14 cellular contexts compared by ENCODE assay signal in the genomic region with DNA sequence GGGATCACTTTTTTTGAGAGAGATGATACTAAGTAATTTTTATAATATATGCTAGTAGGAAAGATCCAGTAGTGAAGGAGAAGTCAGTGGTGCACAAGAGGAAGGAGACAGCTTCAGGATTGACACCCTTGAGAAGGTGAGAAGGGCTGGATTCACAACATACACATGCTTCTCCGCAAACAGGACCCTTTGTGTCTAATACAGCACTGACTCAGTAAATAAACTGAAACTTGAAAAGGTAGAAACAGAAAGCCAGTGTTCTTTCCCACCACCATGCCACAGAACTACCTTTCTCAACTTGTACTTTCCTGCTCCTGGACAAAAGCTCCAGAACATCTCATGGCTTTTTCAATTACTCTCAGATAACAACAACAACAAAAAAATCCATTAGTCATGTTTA.
DNase-seq lines count a peak whose midpoint lies in the region; ATAC-seq, FAIRE-seq and TF ChIP-seq lines count a peak whose summit lies in the region.
"Had no signal": no experiment of that assay in that cellular context is flagged by ENCODE, and none has a peak within 500 bp of the region (broad histone marks: within the 10 kb centered on the region; RNA-seq: fewer than 3 reads in every experiment).

No MANE protein-coding gene starts in this region.

- H2AFZ ChIP-seq in PC-9 (0 out of 2 replicates have a peak overlapping the region, but pooled peaks have one; percentile 13), keratinocyte (ENCODE audit: control insufficient read depth, low read length) (no peak overlapping the region)

- H3K36me3 ChIP-seq in PC-9 (ENCODE audit: low read depth) = no peaks in the 10 kb centered on the region
- H3K36me3 ChIP-seq in keratinocyte (ENCODE audit: control insufficient read depth in 2 of 2, extremely low read depth in 1 of 2, insufficient read depth in 2 of 2, low read length in 2 of 2) = no peaks in the 10 kb centered on the region

- no peak for TF ChIP-seq CTCF in PC-9 (conservative IDR thresholded peaks at IDR 0.05)
- no peak for TF ChIP-seq CTCF in keratinocyte (optimal IDR thresholded peaks at IDR 0.05 in 1 of 3, IDR thresholded peaks at IDR 0.05 in 1 of 3, conservative IDR thresholded peaks at IDR 0.05 in 1 of 3; ENCODE audit: extremely low read depth in 1 of 3, insufficient read depth in 2 of 3, low read length in 3 of 3)

- H3K79me2 ChIP-seq in PC-9 (ENCODE audit: low read depth) (no peaks in the 10 kb centered on the region), keratinocyte (ENCODE audit: control insufficient read depth, insufficient read depth, low read length) (no peaks in the 10 kb centered on the region)

- dilution Hi-C loops in keratinocyte (cut with MboI; ENCODE audit: extremely low pct_ligation_motif_present, low sequenced_read_pairs) = no loop called here

- H3F3A ChIP-seq in PC-9 (ENCODE audit: insufficient read depth, low read depth) = 0 out of 2 replicates have a peak, but pooled peaks cover 3% of the 10 kb centered on the region

- no peaks in the 10 kb centered on the region for H3K9me1 ChIP-seq in keratinocyte (ENCODE audit: control insufficient read depth, extremely low read depth, insufficient read depth, low read length)

- CTCF ChIA-PET in PC-9 (lab: Charles Lee) = no interaction called here

- no peak overlapping the region for H3K4me3 ChIP-seq in PC-9
- no peak overlapping the region for H3K4me3 ChIP-seq in keratinocyte (ENCODE audit: control insufficient read depth in 2 of 3, extremely low read depth in 1 of 3, insufficient read depth in 2 of 3, low read depth in 1 of 3, low read length in 3 of 3)
- H3K4me3 ChIP-seq: A549, GM12878 had no signal

- peaks cover 24% of the 10 kb centered on the region for H3K9me3 ChIP-seq in PC-9 (ENCODE audit: insufficient read depth, low read depth)
- peaks cover 4% of the 10 kb centered on the region for H3K9me3 ChIP-seq in keratinocyte (ENCODE audit: control insufficient read depth, low read depth, low read length)

- no peaks in the 10 kb centered on the region for H3K27me3 ChIP-seq in PC-9 (ENCODE audit: insufficient read depth, low read depth)
- H3K27me3 ChIP-seq in keratinocyte (ENCODE audit: control insufficient read depth, extremely low read depth, insufficient read depth, low read length) = no peaks in the 10 kb centered on the region

- BruUV-seq in PC-9 (replicated peaks; lab: Mats Ljungman, UMichigan) = no TSS peak

- FAIRE-seq in GM19239 (lab: Jason Lieb, UNC) = peak; percentile 11
- peak; percentile 41 for FAIRE-seq in keratinocyte (lab: Jason Lieb, UNC)
- FAIRE-seq: A549, GM12878, H54 had no signal

- H3K4me2 ChIP-seq in PC-9 (no peak overlapping the region), keratinocyte (ENCODE audit: control insufficient read depth, extremely low read depth, insufficient read depth, low read depth, low read length) (no peak overlapping the region)
- H3K4me2 ChIP-seq: A549, KMS-11 had no signal

- ATAC-seq in GM18511 (IDR thresholded peaks at IDR 0.05; ENCODE audit: unreplicated experiment) (peak; percentile 45), HG03095 (IDR thresholded peaks at IDR 0.05; ENCODE audit: unreplicated experiment) (no peak), HG02759 (IDR thresholded peaks at IDR 0.05; ENCODE audit: unreplicated experiment) (no peak)
- ATAC-seq: A549, GM12878, HCT116 had no signal

- H3K9me2 ChIP-seq in PC-9 (ENCODE audit: insufficient read depth) = no peaks in the 10 kb centered on the region

- intact Hi-C loops in PC-9 (cut with micrococcal nuclease; ENCODE audit: unreplicated experiment) = no loop called here

- H4K20me1 ChIP-seq in PC-9 (ENCODE audit: insufficient read depth) = no peaks in the 10 kb centered on the region
- no peaks in the 10 kb centered on the region for H4K20me1 ChIP-seq in keratinocyte (ENCODE audit: control insufficient read depth, extremely low read depth, insufficient read depth, low read length)

- H3K27ac ChIP-seq in PC-9 (no peak overlapping the region), keratinocyte (ENCODE audit: control insufficient read depth, insufficient read depth, low read length) (no peak overlapping the region)
- H3K27ac ChIP-seq: A549, KMS-11 had no signal

- no peak for DNase-seq in GM19239 (ENCODE audit: insufficient read length, low spot score)
- no peak for DNase-seq in PC-9
- no peak for DNase-seq in keratinocyte (ENCODE audit: low read depth, low spot score)
- no peak for DNase-seq in DMS114 treated with DMSO at 0.1 percent for 48 hours (lab: John Stamatoyannopoulos, UW; ENCODE audit: unreplicated experiment)
- DNase-seq: Caco-2; CD8-positive, alpha-beta memory T cell had no signal

- H3K9ac ChIP-seq in keratinocyte (ENCODE audit: control insufficient read depth, extremely low read depth, insufficient read depth, low read length) = no peak overlapping the region
- H3K9ac ChIP-seq: KMS-11 had no signal

- POLR2A ChIA-PET in PC-9 (lab: Charles Lee; ENCODE audit: unreplicated experiment) = no interaction called here

- H3K4me1 ChIP-seq in PC-9 (replicated peaks; ENCODE audit: insufficient read depth) (no peaks in the 10 kb centered on the region), keratinocyte (ENCODE audit: control insufficient read depth, extremely low read depth, insufficient read depth, low read length) (no peaks in the 10 kb centered on the region)
- H3K4me1 ChIP-seq: A549, Caco-2 had no signal
